ENCODE assay signal across 15 cellular contexts in the genomic region with DNA sequence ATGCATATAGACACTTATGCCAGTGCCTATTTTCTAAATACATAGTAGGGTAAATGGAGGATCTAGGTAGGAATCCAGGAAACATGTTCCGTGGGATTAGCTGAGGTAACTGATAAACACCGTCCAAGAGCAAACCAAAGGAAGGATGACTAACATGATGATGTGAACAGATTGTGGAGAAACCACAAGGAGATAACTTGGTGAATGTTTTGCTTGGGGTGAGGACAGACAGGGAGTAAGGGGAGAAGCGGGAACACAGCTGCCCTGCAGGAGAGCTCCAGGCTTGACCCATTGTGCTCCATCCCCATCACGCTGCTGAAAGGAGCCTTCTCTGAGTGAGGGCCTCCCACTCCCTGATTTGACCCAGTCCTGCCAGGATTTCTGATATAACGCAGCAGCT.
DNase-seq lines count a peak whose midpoint lies in the region; FAIRE-seq and TF ChIP-seq lines count a peak whose summit lies in the region.
"Had no signal": no experiment of that assay in that cellular context is flagged by ENCODE, and none has a peak within 500 bp of the region (broad histone marks: within the 10 kb centered on the region; RNA-seq: fewer than 3 reads in every experiment).

No MANE protein-coding gene starts in this region.

- H3K4me2 ChIP-seq in GM23248 (ENCODE audit: unreplicated experiment), result no peak overlapping the region
- H3K4me2 ChIP-seq: BLaER1 had no signal

- H3K4me1 ChIP-seq in GM23248 (ENCODE audit: insufficient read depth), result no peaks in the 10 kb centered on the region
- H3K4me1 ChIP-seq: adrenal gland, BLaER1, esophagus squamous epithelium had no signal

- no peak overlapping the region for H3K27ac ChIP-seq in GM23248
- no peak overlapping the region for H3K27ac ChIP-seq in dorsolateral prefrontal cortex
- H3K27ac ChIP-seq: adrenal gland, BLaER1, esophagus squamous epithelium, SK-N-MC, WERI-Rb-1 had no signal

- no peak for FAIRE-seq in bronchial epithelial cell (lab: Jason Lieb, UNC)

- H3K9me2 ChIP-seq in GM23248 (ENCODE audit: insufficient read depth), result no peaks in the 10 kb centered on the region

- H4K20me1 ChIP-seq in GM23248 (ENCODE audit: insufficient read depth), result no peaks in the 10 kb centered on the region
- H4K20me1 ChIP-seq: BLaER1 had no signal

- TF ChIP-seq CTCF in bronchial epithelial cell (IDR thresholded peaks at IDR 0.05; ENCODE audit: insufficient read depth, low read length, severe bottlenecking), result no peak
- no peak for TF ChIP-seq CTCF in dorsolateral prefrontal cortex (IDR thresholded peaks at IDR 0.05 in 54 of 56, conservative IDR thresholded peaks at IDR 0.05 in 2 of 56; ENCODE audit: low read depth in 1 of 56, partially characterized antibody in 56 of 56)

- H3K4me3 ChIP-seq in GM23248, result no peak overlapping the region
- no peak overlapping the region for H3K4me3 ChIP-seq in bronchial epithelial cell (ENCODE audit: low read depth, low read length)
- H3K4me3 ChIP-seq in dorsolateral prefrontal cortex, result no peak overlapping the region
- H3K4me3 ChIP-seq: adrenal gland, BLaER1, esophagus squamous epithelium, SK-N-MC had no signal

- no peaks in the 10 kb centered on the region for H3K27me3 ChIP-seq in GM23248 (replicated peaks; ENCODE audit: insufficient read depth)
- H3K27me3 ChIP-seq in bronchial epithelial cell (ENCODE audit: control insufficient read depth, insufficient read depth, low read length), result no peaks in the 10 kb centered on the region
- no peaks in the 10 kb centered on the region for H3K27me3 ChIP-seq in dorsolateral prefrontal cortex
- H3K27me3 ChIP-seq: adrenal gland, BLaER1, esophagus squamous epithelium had no signal

- H3K9me3 ChIP-seq in GM23248 (ENCODE audit: low read depth), result no peaks in the 10 kb centered on the region
- H3K9me3 ChIP-seq: adrenal gland, BLaER1, esophagus squamous epithelium had no signal

- H3K9ac ChIP-seq in GM23248, result no peak overlapping the region
- H3K9ac ChIP-seq: BLaER1 had no signal

- H3K79me2 ChIP-seq in GM23248 (ENCODE audit: insufficient read depth), result no peaks in the 10 kb centered on the region

- H2AFZ ChIP-seq in GM23248, result no peak overlapping the region

- H3K36me3 ChIP-seq in GM23248 (ENCODE audit: low read depth) (no peaks in the 10 kb centered on the region), bronchial epithelial cell (ENCODE audit: control insufficient read depth, insufficient read depth, low read length) (no peaks in the 10 kb centered on the region)
- H3K36me3 ChIP-seq: adrenal gland, BLaER1, esophagus squamous epithelium, WERI-Rb-1 had no signal

- intact Hi-C loops in dorsolateral prefrontal cortex (cut with DNase I), result no loop called here

- in situ Hi-C loops in GM23248 (cut with MboI), result no loop called here

- 52 to 53% methylated on average over 5 of the region's 5 CpGs for WGBS in GM23248 (ENCODE audit: low coverage in 1 of 2, low lambda C conversion rate in 2 of 2, missing lambda C conversion rate in 2 of 2), 2 experiments

- DNase-seq in GM23248, result peak; percentile 10
- peak; percentile 90 for DNase-seq in NCI-H226
- DNase-seq in bronchial epithelial cell (ENCODE audit: low read depth), result peak; percentile 73
- peak; percentile 91 for DNase-seq in non-pigmented ciliary epithelial cell (ENCODE audit: low read depth)
- no peak for DNase-seq in SW480 (ENCODE audit: low spot score)
- DNase-seq in NCI-H2081 treated with DMSO at 0.1 percent for 48 hours (lab: John Stamatoyannopoulos, UW), result no peak
- DNase-seq in dorsolateral prefrontal cortex, result no peak
- DNase-seq in COLO668 (lab: John Stamatoyannopoulos, UW; ENCODE audit: unreplicated experiment), result no peak
- DNase-seq: activated CD8-positive, alpha-beta T cell treated with anti-CD3 and anti-CD28 coated beads for 36 hours; adrenal gland; esophagus squamous epithelium; hypothalamus; WERI-Rb-1 had no signal

- H3F3A ChIP-seq in GM23248 (ENCODE audit: insufficient read depth), result no peaks in the 10 kb centered on the region

Comparison
In these comparisons a context has a peak if more than half of its experiments do, and no peak if none do; other contexts are left out.
1. DNase-seq: peak in GM23248 (single experiment), NCI-H226 (single experiment), bronchial epithelial cell (single experiment) and non-pigmented ciliary epithelial cell (single experiment); none in SW480 (single experiment), NCI-H2081 treated with DMSO at 0.1 percent for 48 hours (single experiment), dorsolateral prefrontal cortex (0 of 10) and COLO668 (single experiment).